In genomic region chr11:130159657-130160459, GRCh38 we compare ENCODE assay signal across 1 cellular context.
TF ChIP-seq lines count a peak whose summit lies in the region.

ST14 (plus strand) TSS chr11:130159782; CDS start chr11:130159980, 198 bp downstream.

TF ChIP-seq in GM12878, 131 proteins besides CTCF, POLR2A, EP300 and RAD21 (continued from another document):
- peak; percentile 47 for TF ChIP-seq GATAD2B (conservative IDR thresholded peaks at IDR 0.05; ENCODE audit: low read depth)
- no peak for TF ChIP-seq IRF3 (IDR thresholded peaks at IDR 0.05)
- peak; percentile 42 for TF ChIP-seq SUZ12 (IDR thresholded peaks at IDR 0.05; ENCODE audit: unreplicated experiment)
- peak; percentile 51; the same call in 1 of the 2 replicates for TF ChIP-seq SPI1 (IDR thresholded peaks at IDR 0.05; ENCODE audit: borderline replicate concordance, insufficient read depth, low read depth, low read length)
- no peak for TF ChIP-seq IRF4 (IDR thresholded peaks at IDR 0.05; ENCODE audit: low read depth, low read length)
- TF ChIP-seq BHLHE40 (IDR thresholded peaks at IDR 0.05; ENCODE audit: borderline replicate concordance in 1 of 2, low read depth in 2 of 2, low read length in 1 of 2), result peak in 1 of 2 experiments; percentile 32; a peak in 1 of 4 replicates
- no peak for TF ChIP-seq TCF7 (IDR thresholded peaks at IDR 0.05; ENCODE audit: borderline replicate concordance)
- no peak for TF ChIP-seq ZBTB40 (IDR thresholded peaks at IDR 0.05; ENCODE audit: borderline replicate concordance)
- TF ChIP-seq CHD4 (IDR thresholded peaks at IDR 0.05), result no peak
- no peak for TF ChIP-seq SP1 (IDR thresholded peaks at IDR 0.05; ENCODE audit: low read depth, low read length)
- TF ChIP-seq HDAC6 (IDR thresholded peaks at IDR 0.05; ENCODE audit: unreplicated experiment), result peak; percentile 63
- TF ChIP-seq ZNF274 (IDR thresholded peaks at IDR 0.05; ENCODE audit: insufficient read depth, insufficient read length), result no peak
- TF ChIP-seq GABPA (IDR thresholded peaks at IDR 0.05; ENCODE audit: low read depth), result no peak
- TF ChIP-seq DPF2 (IDR thresholded peaks at IDR 0.05), result peak; percentile 57; the same call in 1 of the 2 replicates
- TF ChIP-seq RFX5 (IDR thresholded peaks at IDR 0.05; ENCODE audit: low read depth, low read length), result no peak
- no peak for TF ChIP-seq SREBF2 (IDR thresholded peaks at IDR 0.05; ENCODE audit: low read length)
- peak; percentile 70 for TF ChIP-seq IKZF1 (conservative IDR thresholded peaks at IDR 0.05)
- TF ChIP-seq BCLAF1 (IDR thresholded peaks at IDR 0.05), result no peak
